In the genomic region with DNA sequence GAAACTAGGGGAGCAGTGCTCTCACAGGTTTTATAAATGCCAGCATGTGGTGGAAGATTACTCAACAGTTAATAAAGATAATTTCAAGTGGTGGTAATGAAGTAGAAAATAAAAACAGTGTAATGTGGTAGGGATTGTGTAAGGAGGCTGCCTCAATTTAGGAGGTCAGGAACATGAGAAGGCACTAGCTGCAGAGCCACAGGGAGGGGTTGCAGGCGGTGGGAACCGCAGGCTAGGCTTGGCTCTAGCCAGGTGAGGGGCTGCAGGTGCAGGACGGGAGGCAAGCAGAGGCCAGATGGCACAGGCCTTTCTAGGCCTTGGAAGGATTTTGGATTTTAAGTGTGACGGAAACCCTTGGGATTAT, we compare ENCODE assay signal across 8 cellular contexts. TPM values are rescaled to one million over a fixed set of nuclear protein-coding genes. Genes with fewer than 3 reads are reported as not detected.
DNase-seq lines count a peak whose midpoint lies in the region; ATAC-seq and TF ChIP-seq lines count a peak whose summit lies in the region.

No MANE protein-coding gene starts in this region.

- H3K27me3 ChIP-seq in body of pancreas (no peaks in the 10 kb centered on the region), kidney epithelial cell (ENCODE audit: control insufficient read depth, insufficient read depth, low read length) (no peaks in the 10 kb centered on the region), stomach (no peaks in the 10 kb centered on the region)

- H3K4me1 ChIP-seq in body of pancreas (peaks cover 38% of the 10 kb centered on the region), stomach (peaks cover 34 to 67% (median 50%) of the 10 kb centered on the region in 4 donors)

- no peak for ATAC-seq in body of pancreas
- ATAC-seq in HG03469 (IDR thresholded peaks at IDR 0.05; ENCODE audit: unreplicated experiment) = no peak

- no peak for TF ChIP-seq CTCF in HFF-Myc (IDR thresholded peaks at IDR 0.05; ENCODE audit: low read depth, low read length, missing control alignments)
- TF ChIP-seq CTCF in body of pancreas (IDR thresholded peaks at IDR 0.05) = no peak
- TF ChIP-seq CTCF in kidney epithelial cell (IDR thresholded peaks at IDR 0.05; ENCODE audit: insufficient read depth, low read length, poor library complexity, severe bottlenecking) = no peak
- no peak for TF ChIP-seq CTCF in stomach (IDR thresholded peaks at IDR 0.05)

- TF ChIP-seq POLR2A in body of pancreas (IDR thresholded peaks at IDR 0.05) = no peak
- TF ChIP-seq POLR2A in stomach (IDR thresholded peaks at IDR 0.05) = no peak

- H3K27ac ChIP-seq in body of pancreas = peak overlapping the region; percentile 94 to 99 (median 97)
- H3K27ac ChIP-seq in stomach = peak overlapping the region; percentile 61 to 97 (median 95)

- peak overlapping the region; percentile 62 for H3K4me3 ChIP-seq in HFF-Myc (replicated peaks; ENCODE audit: low read depth, low read length)
- H3K4me3 ChIP-seq in body of pancreas = peak overlapping the region; percentile 53 to 94
- peak overlapping the region; percentile 79 for H3K4me3 ChIP-seq in kidney epithelial cell (ENCODE audit: low read depth, low read length)
- H3K4me3 ChIP-seq in stomach = peak overlapping the region; percentile 76 to 93 (median 88)

- intact Hi-C loops in body of pancreas (cut with DNase I) = no loop called here
- intact Hi-C loops in stomach (cut with DNase I; ENCODE audit: low total_unique reads) = no loop called here

- H3K36me3 ChIP-seq in body of pancreas (replicated peaks in 1 of 2; ENCODE audit: insufficient read depth in 1 of 2, low read depth in 2 of 2) = peaks cover 0 to 8% of the 10 kb centered on the region in 2 donors
- no peaks in the 10 kb centered on the region for H3K36me3 ChIP-seq in kidney epithelial cell (ENCODE audit: control insufficient read depth, insufficient read depth, low read length)
- H3K36me3 ChIP-seq in stomach = peaks cover 6 to 27% (median 23%) of the 10 kb centered on the region in 4 donors

- TF ChIP-seq EP300 in stomach (IDR thresholded peaks at IDR 0.05) = no peak

- 3 to 4% methylated on average over 4 of the region's 4 CpGs for WGBS in body of pancreas, 2 donors
- WGBS in stomach, 5 donors = 4 to 15% (median 9%) methylated on average over 4 of the region's 4 CpGs

- H3K9me3 ChIP-seq in body of pancreas (no peaks in the 10 kb centered on the region), stomach (no peaks in the 10 kb centered on the region)

- DNase-seq in NCI-H2029 (lab: John Stamatoyannopoulos, UW) = peak; percentile 3
- no peak for DNase-seq in NCI-H2029 treated with DMSO at 0.1 percent for 48 hours (lab: John Stamatoyannopoulos, UW)
- DNase-seq in HFF-Myc (ENCODE audit: extremely low read depth, low read depth) = no peak
- peak; percentile 76 for DNase-seq in NCI-H510A treated with DMSO at 0.1 percent for 48 hours (lab: John Stamatoyannopoulos, UW)
- DNase-seq in body of pancreas = peak in 3 of 4 donors; percentile 16 to 21 (median 16)
- DNase-seq in kidney epithelial cell (ENCODE audit: low read depth) = no peak
- no peak for DNase-seq in stomach

RNA-seq across cellular contexts. Expression of gene METTL25, which starts 0.8 kb away (rescaled TPM):
- total RNA-seq in body of pancreas (1 to 10 TPM; 2.6 to 9.6 TPM), kidney epithelial cell (5.3 and 5.5 TPM in 2 replicates), stomach (10 to 100 TPM in 4 of 5 donors, 1 to 10 TPM in 1; 3.5 to 26.4 (median 12.2) TPM)
- 1 to 10 TPM; 5.0 to 8.1 (median 6.9) TPM for polyA plus RNA-seq in stomach

RNA-seq across cellular contexts. Expression of gene CCDC59, which starts 0.9 kb away (rescaled TPM):
- total RNA-seq in body of pancreas (10 to 100 TPM; 14.2 to 30.4 TPM), kidney epithelial cell (89.2 and 101 TPM in 2 replicates), stomach (10 to 100 TPM; 19.4 to 75.3 (median 43.9) TPM)
- 10 to 100 TPM; 40.0 to 59.3 (median 51.9) TPM for polyA plus RNA-seq in stomach

Comparison
In these comparisons a context has a peak if more than half of its experiments do, and no peak if none do; other contexts are left out.
1. DNase-seq: peak in NCI-H2029 (single experiment), NCI-H510A treated with DMSO at 0.1 percent for 48 hours (single experiment) and body of pancreas (3 of 4); none in NCI-H2029 treated with DMSO at 0.1 percent for 48 hours (single experiment), HFF-Myc (single experiment), kidney epithelial cell (single experiment) and stomach (single experiment).
2. Peak in every context shown above with its lines, with median percentiles within 50 percentile points of each other: H3K4me3 ChIP-seq.